In the genomic region with DNA sequence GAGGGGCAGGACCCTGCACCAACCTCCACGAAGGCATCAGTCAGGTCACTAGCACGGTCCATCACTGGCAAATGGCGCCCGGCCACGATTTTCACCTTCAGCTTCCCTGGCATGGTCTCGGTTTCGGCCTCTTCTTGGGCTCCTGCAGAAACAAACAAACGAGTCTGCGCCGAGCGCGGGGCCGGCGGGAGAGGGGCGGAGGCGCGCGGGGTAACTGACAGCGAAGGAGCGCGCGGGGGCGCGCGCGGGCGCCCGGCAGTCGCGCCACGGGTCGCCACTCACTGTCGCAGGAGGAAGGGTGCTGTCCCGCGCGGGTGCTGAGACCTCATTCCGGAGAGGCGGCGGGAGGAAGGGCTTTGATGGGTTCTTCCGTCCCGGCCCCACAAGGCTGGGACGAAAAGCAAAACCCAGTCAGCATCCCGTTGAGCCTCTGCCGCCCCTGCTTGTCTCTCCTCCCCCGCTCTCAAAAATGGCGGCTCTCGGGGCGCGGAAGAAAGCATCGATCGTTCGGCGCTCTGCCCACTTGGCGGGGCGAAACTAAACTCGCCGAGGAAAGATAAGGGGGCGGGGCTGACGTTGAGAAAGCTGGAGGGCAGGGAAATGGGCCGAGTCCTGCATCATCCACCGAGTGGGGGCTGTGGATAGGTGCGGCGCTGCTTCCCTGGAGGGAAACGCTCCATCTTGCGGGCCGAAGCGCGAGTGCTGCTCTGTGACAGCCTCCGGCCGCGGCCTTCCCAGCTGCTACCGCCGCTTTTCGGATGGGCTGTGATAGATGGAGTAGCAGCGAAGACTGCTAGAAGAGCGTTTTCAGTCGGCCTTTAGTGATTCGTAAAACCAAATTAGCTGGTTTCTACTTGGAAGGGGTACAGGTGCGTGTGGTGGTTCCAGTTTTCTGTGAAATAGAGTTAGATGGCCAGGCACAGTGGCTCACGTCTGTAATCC, we compare ENCODE assay signal across 1 cellular context.
TF ChIP-seq lines count a peak whose summit lies in the region.

A gene with protein sequence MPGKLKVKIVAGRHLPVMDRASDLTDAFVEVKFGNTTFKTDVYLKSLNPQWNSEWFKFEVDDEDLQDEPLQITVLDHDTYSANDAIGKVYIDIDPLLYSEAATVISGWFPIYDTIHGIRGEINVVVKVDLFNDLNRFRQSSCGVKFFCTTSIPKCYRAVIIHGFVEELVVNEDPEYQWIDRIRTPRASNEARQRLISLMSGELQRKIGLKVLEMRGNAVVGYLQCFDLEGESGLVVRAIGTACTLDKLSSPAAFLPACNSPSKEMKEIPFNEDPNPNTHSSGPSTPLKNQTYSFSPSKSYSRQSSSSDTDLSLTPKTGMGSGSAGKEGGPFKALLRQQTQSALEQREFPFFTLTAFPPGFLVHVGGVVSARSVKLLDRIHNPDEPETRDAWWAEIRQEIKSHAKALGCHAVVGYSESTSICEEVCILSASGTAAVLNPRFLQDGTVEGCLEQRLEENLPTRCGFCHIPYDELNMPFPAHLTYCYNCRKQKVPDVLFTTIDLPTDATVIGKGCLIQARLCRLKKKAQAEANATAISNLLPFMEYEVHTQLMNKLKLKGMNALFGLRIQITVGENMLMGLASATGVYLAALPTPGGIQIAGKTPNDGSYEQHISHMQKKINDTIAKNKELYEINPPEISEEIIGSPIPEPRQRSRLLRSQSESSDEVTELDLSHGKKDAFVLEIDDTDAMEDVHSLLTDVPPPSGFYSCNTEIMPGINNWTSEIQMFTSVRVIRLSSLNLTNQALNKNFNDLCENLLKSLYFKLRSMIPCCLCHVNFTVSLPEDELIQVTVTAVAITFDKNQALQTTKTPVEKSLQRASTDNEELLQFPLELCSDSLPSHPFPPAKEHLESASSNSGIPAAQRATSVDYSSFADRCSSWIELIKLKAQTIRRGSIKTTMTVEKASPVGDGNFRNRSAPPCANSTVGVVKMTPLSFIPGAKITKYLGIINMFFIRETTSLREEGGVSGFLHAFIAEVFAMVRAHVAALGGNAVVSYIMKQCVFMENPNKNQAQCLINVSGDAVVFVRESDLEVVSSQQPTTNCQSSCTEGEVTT (minus strand): TSS at position 505 of the 942 bp plus-strand sequence. CDS start 392 bp downstream, at position 113.

TF ChIP-seq in IMR-90, 13 proteins besides CTCF, POLR2A, EP300 and RAD21:
- TF ChIP-seq RFX5 (IDR thresholded peaks at IDR 0.05; ENCODE audit: low read depth, low read length), result no peak
- peak; percentile 62; the same call in 1 of the 2 replicates for TF ChIP-seq CEBPB (IDR thresholded peaks at IDR 0.05; ENCODE audit: low read depth, low read length)
- TF ChIP-seq SMC3 (IDR thresholded peaks at IDR 0.05; ENCODE audit: low read depth, low read length), result peak; percentile 28; the same call in 1 of the 2 replicates
- peak; percentile 61 for TF ChIP-seq RCOR1 (IDR thresholded peaks at IDR 0.05; ENCODE audit: insufficient replicate concordance, low read length)
- TF ChIP-seq FOS (IDR thresholded peaks at IDR 0.05; ENCODE audit: low read depth, low read length), result no peak
- TF ChIP-seq MXI1 (IDR thresholded peaks at IDR 0.05; ENCODE audit: borderline replicate concordance, low read depth, low read length), result no peak; the same call in none of the 2 replicates
- TF ChIP-seq MAFK (IDR thresholded peaks at IDR 0.05; ENCODE audit: low read depth, low read length), result peak; percentile 32
- no peak for TF ChIP-seq BHLHE40 (IDR thresholded peaks at IDR 0.05; ENCODE audit: low read depth, low read length)
- peak; percentile 95 for TF ChIP-seq MAZ (IDR thresholded peaks at IDR 0.05; ENCODE audit: borderline replicate concordance, low read depth, low read length)
- TF ChIP-seq, protein P1, sequence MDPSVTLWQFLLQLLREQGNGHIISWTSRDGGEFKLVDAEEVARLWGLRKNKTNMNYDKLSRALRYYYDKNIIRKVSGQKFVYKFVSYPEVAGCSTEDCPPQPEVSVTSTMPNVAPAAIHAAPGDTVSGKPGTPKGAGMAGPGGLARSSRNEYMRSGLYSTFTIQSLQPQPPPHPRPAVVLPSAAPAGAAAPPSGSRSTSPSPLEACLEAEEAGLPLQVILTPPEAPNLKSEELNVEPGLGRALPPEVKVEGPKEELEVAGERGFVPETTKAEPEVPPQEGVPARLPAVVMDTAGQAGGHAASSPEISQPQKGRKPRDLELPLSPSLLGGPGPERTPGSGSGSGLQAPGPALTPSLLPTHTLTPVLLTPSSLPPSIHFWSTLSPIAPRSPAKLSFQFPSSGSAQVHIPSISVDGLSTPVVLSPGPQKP (IDR thresholded peaks at IDR 0.05; ENCODE audit: borderline replicate concordance, low read depth, low read length), result no peak
- TF ChIP-seq NFE2L2 (IDR thresholded peaks at IDR 0.05; ENCODE audit: low read depth, low read length), result no peak
- TF ChIP-seq CHD1 (IDR thresholded peaks at IDR 0.05; ENCODE audit: low read depth, low read length), result no peak
- TF ChIP-seq, protein P2, sequence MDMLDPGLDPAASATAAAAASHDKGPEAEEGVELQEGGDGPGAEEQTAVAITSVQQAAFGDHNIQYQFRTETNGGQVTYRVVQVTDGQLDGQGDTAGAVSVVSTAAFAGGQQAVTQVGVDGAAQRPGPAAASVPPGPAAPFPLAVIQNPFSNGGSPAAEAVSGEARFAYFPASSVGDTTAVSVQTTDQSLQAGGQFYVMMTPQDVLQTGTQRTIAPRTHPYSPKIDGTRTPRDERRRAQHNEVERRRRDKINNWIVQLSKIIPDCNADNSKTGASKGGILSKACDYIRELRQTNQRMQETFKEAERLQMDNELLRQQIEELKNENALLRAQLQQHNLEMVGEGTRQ (IDR thresholded peaks at IDR 0.05; ENCODE audit: low read depth, low read length), result no peak
